Comparison of ENCODE assay signal across 8 cellular contexts in the genomic region with DNA sequence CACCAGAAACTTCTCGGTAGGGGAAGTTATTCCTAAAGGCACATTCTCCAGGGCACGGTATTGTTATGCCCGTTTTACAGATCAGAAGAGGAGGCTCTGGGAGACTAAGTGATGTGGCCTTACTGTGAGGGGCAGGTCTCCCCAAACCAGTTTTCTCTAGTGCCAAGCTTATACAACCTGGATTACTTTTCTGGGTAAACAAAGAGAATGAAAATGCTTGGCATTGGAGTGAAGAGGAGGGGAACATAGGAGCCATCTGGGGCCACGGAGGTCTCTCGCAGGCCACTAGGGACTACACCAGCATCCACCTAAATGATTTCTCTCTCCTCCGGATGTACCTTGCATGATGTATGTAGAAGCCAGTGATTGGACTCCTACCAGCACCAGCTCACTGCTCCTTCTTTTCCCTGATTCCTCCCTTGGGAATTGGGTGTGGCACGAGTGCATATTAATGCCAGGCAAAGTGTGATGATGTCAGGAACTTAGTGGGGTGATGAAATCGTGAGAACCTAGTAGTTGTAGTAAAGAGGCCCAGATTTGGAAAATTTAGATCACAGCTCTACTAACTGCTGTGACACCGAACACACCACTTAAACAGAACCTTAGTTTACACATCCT. TPM values are rescaled to one million over a fixed set of nuclear protein-coding genes. Genes with fewer than 3 reads are reported as not detected.
DNase-seq lines count a peak whose midpoint lies in the region; TF ChIP-seq lines count a peak whose summit lies in the region.

No MANE protein-coding gene starts in this region.

- H3K14ac ChIP-seq in neuronal stem cell (ENCODE audit: low read length) = no peak overlapping the region

- no peaks in the 10 kb centered on the region for H3K9me3 ChIP-seq in neuronal stem cell (replicated peaks in 1 of 2; ENCODE audit: control insufficient read depth in 2 of 2, insufficient read depth in 1 of 2, low read depth in 1 of 2, low read length in 2 of 2)

- H4K8ac ChIP-seq in neuronal stem cell (ENCODE audit: low read depth, low read length) = no peak overlapping the region

- H3K4me3 ChIP-seq in neuronal stem cell (ENCODE audit: low read length in 2 of 2) = peak overlapping the region; percentile 88 to 89

- no peak overlapping the region for H3K27ac ChIP-seq in neuronal stem cell (replicated peaks; ENCODE audit: low read length)

- no peak overlapping the region for H2BK15ac ChIP-seq in neuronal stem cell (ENCODE audit: low read length)

- H3K36me3 Mint-ChIP-seq in activated CD4-positive, alpha-beta T cell treated with anti-CD3 and anti-CD28 coated beads, Interleukin-2, amount 10 ng/mL, durations not matched to agents 24 days and 14 days (ENCODE audit: low read depth) = no peaks in the 10 kb centered on the region
- no peaks in the 10 kb centered on the region for H3K36me3 Mint-ChIP-seq in endothelial cell (ENCODE audit: low read depth, unreplicated experiment)

- peaks cover 3% of the 10 kb centered on the region for H3K79me1 ChIP-seq in neuronal stem cell (ENCODE audit: low read depth, low read length)

- no CpG with 5 or more reads among the region's 9 CpGs for WGBS in neuronal stem cell (ENCODE audit: extremely low coverage in 2 of 2, insufficient read length in 2 of 2, insufficient replicate concordance in 1 of 2), 2 donors

- peaks cover 0 to 13% of the 10 kb centered on the region in 2 donors for H3K36me3 ChIP-seq in neuronal stem cell (replicated peaks in 1 of 2; ENCODE audit: control insufficient read depth in 2 of 2, insufficient read depth in 2 of 2, low read length in 2 of 2)

- H3K9me3 Mint-ChIP-seq in activated CD4-positive, alpha-beta T cell treated with anti-CD3 and anti-CD28 coated beads, Interleukin-2, amount 10 ng/mL, durations not matched to agents 24 days and 14 days = no peaks in the 10 kb centered on the region
- no peaks in the 10 kb centered on the region for H3K9me3 Mint-ChIP-seq in endothelial cell (ENCODE audit: unreplicated experiment)

- peak overlapping the region; percentile 44 for H2AK5ac ChIP-seq in neuronal stem cell (ENCODE audit: low read depth, low read length)

- H3K27ac Mint-ChIP-seq in activated CD4-positive, alpha-beta T cell treated with anti-CD3 and anti-CD28 coated beads, Interleukin-2, amount 10 ng/mL, durations not matched to agents 24 days and 14 days = no peak overlapping the region
- peak overlapping the region; percentile 70 for H3K27ac Mint-ChIP-seq in endothelial cell (ENCODE audit: unreplicated experiment)

- no peak overlapping the region for H3K4ac ChIP-seq in neuronal stem cell (ENCODE audit: low read length)

- H3K9ac ChIP-seq in neuronal stem cell (ENCODE audit: low read depth, low read length, poor library complexity) = no peak overlapping the region

- DNase-seq in activated CD4-positive, alpha-beta T cell treated with anti-CD3 and anti-CD28 coated beads, Interleukin-2, amount 10 ng/mL, durations not matched to agents 24 days and 14 days = no peak
- no peak for DNase-seq in activated CD4-positive, alpha-beta T cell treated with anti-CD3 and anti-CD28 coated beads, Interleukin-2, amount 50 U/mL, for 1 hour
- DNase-seq in NCI-H69 (lab: John Stamatoyannopoulos, UW) = peak; percentile 90
- DNase-seq in endothelial cell (ENCODE audit: low spot score) = no peak
- no peak for DNase-seq in neuronal stem cell (ENCODE audit: low spot score)
- DNase-seq in activated gamma-delta T cell treated with Interleukin-2 at 50 U/mL for 16 hours = no peak
- DNase-seq in SKM-1 (lab: John Stamatoyannopoulos, UW; ENCODE audit: unreplicated experiment) = no peak
- no peak for DNase-seq in RPMI8226

- peaks cover 33% of the 10 kb centered on the region for H3K27me3 Mint-ChIP-seq in activated CD4-positive, alpha-beta T cell treated with anti-CD3 and anti-CD28 coated beads, Interleukin-2, amount 10 ng/mL, durations not matched to agents 24 days and 14 days
- H3K27me3 Mint-ChIP-seq in endothelial cell (ENCODE audit: unreplicated experiment) = peaks cover 5% of the 10 kb centered on the region

- H3K18ac ChIP-seq in neuronal stem cell (ENCODE audit: low read length) = peak overlapping the region; percentile 52

- H3K23ac ChIP-seq in neuronal stem cell (ENCODE audit: low read depth, low read length, poor library complexity) = no peak overlapping the region

- peak overlapping the region; percentile 59 for H3K4me3 Mint-ChIP-seq in activated CD4-positive, alpha-beta T cell treated with anti-CD3 and anti-CD28 coated beads, Interleukin-2, amount 10 ng/mL, durations not matched to agents 24 days and 14 days
- peak overlapping the region; percentile 94 for H3K4me3 Mint-ChIP-seq in endothelial cell (ENCODE audit: unreplicated experiment)

- no peak overlapping the region for H2BK12ac ChIP-seq in neuronal stem cell (ENCODE audit: low read length)

- H3K27me3 ChIP-seq in neuronal stem cell (ENCODE audit: control insufficient read depth in 3 of 3, insufficient read depth in 3 of 3, low read depth in 1 of 3, low read length in 3 of 3) = peaks cover 0 to 25% (median 0%) of the 10 kb centered on the region in 3 experiments

- H2AFZ ChIP-seq in neuronal stem cell (ENCODE audit: low read length) = peak overlapping the region; percentile 96

- H2BK120ac ChIP-seq in neuronal stem cell (ENCODE audit: low read depth, low read length) = no peak overlapping the region

- H3K4me2 ChIP-seq in neuronal stem cell (ENCODE audit: insufficient read depth, low read length, poor library complexity, severe bottlenecking) = peak overlapping the region; percentile 61

- peaks cover 5 to 7% of the 10 kb centered on the region in 2 donors for H3K4me1 ChIP-seq in neuronal stem cell (ENCODE audit: control insufficient read depth in 2 of 2, insufficient read depth in 1 of 2, low read depth in 1 of 2, low read length in 2 of 2)

- H3K4me1 Mint-ChIP-seq in activated CD4-positive, alpha-beta T cell treated with anti-CD3 and anti-CD28 coated beads, Interleukin-2, amount 10 ng/mL, durations not matched to agents 24 days and 14 days = peaks cover 2% of the 10 kb centered on the region
- H3K4me1 Mint-ChIP-seq in endothelial cell (ENCODE audit: unreplicated experiment) = peaks cover 3% of the 10 kb centered on the region

- H2BK5ac ChIP-seq in neuronal stem cell (ENCODE audit: low read length) = no peak overlapping the region

- intact Hi-C loops in activated CD4-positive, alpha-beta T cell treated with anti-CD3 and anti-CD28 coated beads, Interleukin-2, amount 10 ng/mL, durations not matched to agents 24 days and 14 days (cut with micrococcal nuclease) = no loop called here

- TF ChIP-seq CTCF in endothelial cell (IDR thresholded peaks at IDR 0.05; ENCODE audit: unreplicated experiment) = no peak

- H4K91ac ChIP-seq in neuronal stem cell (ENCODE audit: low read depth, low read length, poor library complexity) = no peak overlapping the region

RNA-seq across cellular contexts. Expression of a gene that starts 0.7 kb away (rescaled TPM):
- total RNA-seq in activated CD4-positive, alpha-beta T cell treated with anti-CD3 and anti-CD28 coated beads, Interleukin-2, amount 10 ng/mL, durations not matched to agents 24 days and 14 days = 0.45 and 0.56 TPM in 2 replicates
- total RNA-seq in endothelial cell (ENCODE audit: unreplicated experiment) = 16.7 TPM
- polyA plus RNA-seq in neuronal stem cell (2013, experiment 1 of 2) = 29.0 TPM
- polyA plus RNA-seq in neuronal stem cell (2013, experiment 2 of 2) = 29.5 TPM

Comparison
In these comparisons a context has a peak if more than half of its experiments do, and no peak if none do; other contexts are left out.
1. RNA of a gene that starts 0.7 kb away (total RNA-seq): 16.7 TPM in endothelial cell (single experiment); 0.45 to 0.56 TPM in activated CD4-positive, alpha-beta T cell treated with anti-CD3 and anti-CD28 coated beads, Interleukin-2, amount 10 ng/mL, durations not matched to agents 24 days and 14 days; every median in the first group is over 10 times any median in the second.